27 cellular contexts compared by ENCODE assay signal in genomic region chr4:87971866-87972265, GRCh38. TPM values are rescaled to one million over a fixed set of nuclear protein-coding genes. Genes with fewer than 3 reads are reported as not detected.
"Had no signal": no experiment of that assay in that cellular context is flagged by ENCODE, and none has a peak within 500 bp of the region (broad histone marks: within the 10 kb centered on the region; RNA-seq: fewer than 3 reads in every experiment).

No MANE protein-coding gene starts in this region.

- ATAC-seq: activated CD4-positive, alpha-beta T cell treated with anti-CD3 and anti-CD28 coated beads for 36 hours; activated CD8-positive, alpha-beta memory T cell treated with anti-CD3 and anti-CD28 coated beads, Interleukin-2, amount 10 ng/mL, durations not matched to agents 7 days and 5 days; activated CD8-positive, alpha-beta T cell treated with anti-CD3 and anti-CD28 coated beads, Interleukin-2, amount 10 ng/mL, durations not matched to agents 7 days and 5 days; left ventricle myocardium superior; right lobe of liver; stimulated activated naive CD8-positive, alpha-beta T cell treated with anti-CD3 and anti-CD28 coated beads, Interleukin-15, Interleukin-2, amounts not matched to agents 100 U/mL and 50 U/mL, for 24 hours had no signal

- H3K4me3 ChIP-seq: adrenal gland, cardiac muscle cell, coronary artery, dorsolateral prefrontal cortex, ovary, right lobe of liver, testis, transverse colon, uterus had no signal

- H3K4me1 ChIP-seq: testis had no signal

- H3K27me3 ChIP-seq: adrenal gland, cardiac muscle cell, dorsolateral prefrontal cortex, ovary, right lobe of liver, testis, uterus had no signal

- H3K27ac ChIP-seq: adrenal gland, cardiac muscle cell, coronary artery, dorsolateral prefrontal cortex, ovary, right lobe of liver, testis, transverse colon had no signal

- H3K9me3 ChIP-seq: adrenal gland, ovary, right lobe of liver, testis, transverse colon, uterus had no signal

- H3K36me3 ChIP-seq: adrenal gland, cardiac muscle cell, ovary, right lobe of liver, transverse colon, uterus had no signal

- DNase-seq: activated CD4-positive, alpha-beta T cell treated with anti-CD3 and anti-CD28 coated beads for 36 hours; activated CD4-positive, CD25-positive, alpha-beta regulatory T cell; activated CD8-positive, alpha-beta memory T cell treated with anti-CD3 and anti-CD28 coated beads, Interleukin-2, amount 10 ng/mL, durations not matched to agents 7 days and 5 days; activated CD8-positive, alpha-beta T cell treated with anti-CD3 and anti-CD28 coated beads, Interleukin-2, amount 10 ng/mL, durations not matched to agents 7 days and 5 days; activated effector memory CD4-positive, alpha-beta T cell treated with anti-CD3 and anti-CD28 coated beads, Interleukin-2, amount 50 U/mL, for 16 hours; activated naive CD4-positive, alpha-beta T cell treated with anti-CD3 and anti-CD28 coated beads for 36 hours; activated naive CD8-positive, alpha-beta T cell treated with anti-CD3 and anti-CD28 coated beads for 36 hours; adrenal gland; aorta; cerebellar nuclear complex; dorsolateral prefrontal cortex; effector memory CD4-positive, alpha-beta T cell; islet precursor cell; left ventricle myocardium superior; naive B cell; nephron progenitor cell; ovary; right lobe of liver; stimulated activated CD4-positive, alpha-beta T cell treated with anti-CD3 and anti-CD28 coated beads, Interleukin-12 subunit alpha, Interleukin-12 subunit beta, amount 100 ng/mL, for 4 hours; stimulated activated CD4-positive, alpha-beta T cell treated with anti-CD3 and anti-CD28 coated beads, Interleukin-4, amount 100 ng/mL, for 1 hour; stimulated activated naive CD8-positive, alpha-beta T cell treated with anti-CD3 and anti-CD28 coated beads, Interleukin-15, Interleukin-2, amounts not matched to agents 100 U/mL and 50 U/mL, for 24 hours; testis; transverse colon; uterus had no signal

RNA-seq across cellular contexts. Expression of gene SPP1, which starts 3.6 kb away (rescaled TPM):
- total RNA-seq: activated CD4-positive, alpha-beta T cell treated with anti-CD3 and anti-CD28 coated beads for 36 hours; activated CD8-positive, alpha-beta T cell treated with anti-CD3 and anti-CD28 coated beads, Interleukin-2, amount 10 ng/mL, durations not matched to agents 7 days and 5 days; activated naive CD4-positive, alpha-beta T cell treated with anti-CD3 and anti-CD28 coated beads for 36 hours; lung microvascular endothelial cell had no signal
